ENCODE assay signal across 13 cellular contexts in the genomic region with DNA sequence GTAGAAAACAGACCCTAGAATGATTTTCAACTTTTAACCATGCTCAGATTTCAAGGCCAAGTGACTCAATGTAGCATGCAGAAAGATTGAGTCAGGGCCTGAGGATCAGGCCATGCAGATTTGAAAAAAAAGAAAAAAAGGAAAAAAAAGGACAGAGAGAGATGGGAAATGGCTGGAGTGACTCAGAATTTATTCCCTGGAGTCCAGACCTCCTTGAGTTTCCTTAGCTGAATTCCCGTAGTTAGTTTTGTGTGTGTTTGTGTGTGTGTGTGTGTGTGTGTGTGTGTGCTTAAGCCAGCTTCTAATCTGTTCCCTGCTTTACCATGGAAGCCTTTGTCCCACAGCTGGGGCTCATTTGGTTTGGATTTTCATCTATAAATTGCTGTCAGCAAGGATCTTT.
DNase-seq lines count a peak whose midpoint lies in the region; ATAC-seq, FAIRE-seq and TF ChIP-seq lines count a peak whose summit lies in the region.
"Had no signal": no experiment of that assay in that cellular context is flagged by ENCODE, and none has a peak within 500 bp of the region (broad histone marks: within the 10 kb centered on the region; RNA-seq: fewer than 3 reads in every experiment).

No MANE protein-coding gene starts in this region.

- no peak overlapping the region for H3K4me2 ChIP-seq in HepG2 (ENCODE audit: low read depth, low read length)

- TF ChIP-seq CTCF in HepG2 (CRISPR knock-in tag; IDR thresholded peaks at IDR 0.05), result no peak

- intact Hi-C loops in HepG2 (cut with micrococcal nuclease; ENCODE audit: unreplicated experiment), result no loop called here

- POLR2A ChIA-PET in HepG2 (lab: Yijun Ruan, JAX), result no interaction called here

- TF ChIP-seq RAD21 in HepG2 (CRISPR knock-in tag; IDR thresholded peaks at IDR 0.05), result no peak

- H3K9ac ChIP-seq in HepG2 (ENCODE audit: insufficient read depth, low read depth, low read length), result no peak overlapping the region

- no peaks in the 10 kb centered on the region for H3K27me3 ChIP-seq in HepG2 (ENCODE audit: control insufficient read depth in 1 of 2, insufficient read depth in 2 of 2, low read length in 2 of 2)
- H3K27me3 ChIP-seq: neutrophil had no signal

- H3K36me3 ChIP-seq in HepG2 (replicated peaks in 1 of 2; ENCODE audit: control insufficient read depth in 1 of 2, insufficient read depth in 2 of 2, low read length in 2 of 2), result no peaks in the 10 kb centered on the region
- H3K36me3 ChIP-seq: neutrophil had no signal

- no peak overlapping the region for H2AFZ ChIP-seq in HepG2 (ENCODE audit: low read length)

- no TSS peak for BruUV-seq in HepG2 (replicated peaks; lab: Mats Ljungman, UMichigan)

- 0% methylated on average over 1 of the region's 1 CpG for WGBS in HepG2 (ENCODE audit: low lambda C conversion rate)

- in situ Hi-C loops in HepG2 (cut with HindIII; ENCODE audit: extremely low pct_ligation_motif_present, low pct_unique_long_range_greater_than_20kb), result no loop called here

- H3K4me1 ChIP-seq in HepG2 (ENCODE audit: insufficient read depth, low read length), result no peaks in the 10 kb centered on the region

- TF ChIP-seq EP300 in HepG2 (IDR thresholded peaks at IDR 0.05; ENCODE audit: low read depth in 2 of 2, low read length in 2 of 2) (no peak), HepG2 (CRISPR knock-in tag; IDR thresholded peaks at IDR 0.05; ENCODE audit: borderline replicate concordance) (no peak)

- no peak for ATAC-seq in HepG2
- no peak for ATAC-seq in HG02759 (IDR thresholded peaks at IDR 0.05; ENCODE audit: unreplicated experiment)
- ATAC-seq in GM21528 (IDR thresholded peaks at IDR 0.05; ENCODE audit: low FRiP score, unreplicated experiment), result no peak

- H3K79me2 ChIP-seq in HepG2 (ENCODE audit: insufficient read depth, low read length), result no peaks in the 10 kb centered on the region

- no peaks in the 10 kb centered on the region for H4K20me1 ChIP-seq in HepG2 (ENCODE audit: insufficient read depth, low read length)

- no peak overlapping the region for H3K4me3 ChIP-seq in HepG2 (replicated peaks in 1 of 3; ENCODE audit: insufficient read depth in 1 of 3, low read depth in 2 of 3, low read length in 3 of 3)

- DNase-seq in EH (ENCODE audit: low read depth), result peak; percentile 93
- DNase-seq in T1000 (lab: John Stamatoyannopoulos, UW), result peak; percentile 14
- peak; percentile 6 for DNase-seq in foreskin melanocyte
- DNase-seq in retina, result peak; percentile 22
- DNase-seq in HepG2 (ENCODE audit: low spot score), result no peak
- DNase-seq in activated T-cell treated with anti-CD3 and anti-CD28 coated beads for 4 hours, result no peak
- DNase-seq: activated T-cell treated with anti-CD3 and anti-CD28 coated beads, Interleukin-2, amount 50 U/mL, for 1 hour; DND-41; erythroblast; NCI-H1436 had no signal

- H3K9me3 ChIP-seq in HepG2 (ENCODE audit: low read length), result no peaks in the 10 kb centered on the region
- H3K9me3 ChIP-seq: neutrophil had no signal

- TF ChIP-seq POLR2A in HepG2 (IDR thresholded peaks at IDR 0.05; ENCODE audit: insufficient read depth in 1 of 2, low read depth in 2 of 2, low read length in 2 of 2), result no peak

- FAIRE-seq in HepG2 (lab: Jason Lieb, UNC), result no peak

- H3K27ac ChIP-seq in HepG2 (ENCODE audit: extremely low read length, insufficient read depth, low read length), result no peak overlapping the region
- H3K27ac ChIP-seq: neutrophil had no signal

- CTCF ChIA-PET in HepG2 (lab: Yijun Ruan, JAX; ENCODE audit: low intra/inter-chr PET ratio, low total read pairs), result no interaction called here

TF ChIP-seq in HepG2, 621 proteins besides CTCF, POLR2A, EP300 and RAD21:
- no peak for TF ChIP-seq CHCHD3 (CRISPR knock-in tag; IDR thresholded peaks at IDR 0.05)
- no peak for TF ChIP-seq ZNF776 (CRISPR knock-in tag; IDR thresholded peaks at IDR 0.05)
- no peak for TF ChIP-seq ZNF205 (CRISPR knock-in tag; IDR thresholded peaks at IDR 0.05)
- TF ChIP-seq, protein P1, sequence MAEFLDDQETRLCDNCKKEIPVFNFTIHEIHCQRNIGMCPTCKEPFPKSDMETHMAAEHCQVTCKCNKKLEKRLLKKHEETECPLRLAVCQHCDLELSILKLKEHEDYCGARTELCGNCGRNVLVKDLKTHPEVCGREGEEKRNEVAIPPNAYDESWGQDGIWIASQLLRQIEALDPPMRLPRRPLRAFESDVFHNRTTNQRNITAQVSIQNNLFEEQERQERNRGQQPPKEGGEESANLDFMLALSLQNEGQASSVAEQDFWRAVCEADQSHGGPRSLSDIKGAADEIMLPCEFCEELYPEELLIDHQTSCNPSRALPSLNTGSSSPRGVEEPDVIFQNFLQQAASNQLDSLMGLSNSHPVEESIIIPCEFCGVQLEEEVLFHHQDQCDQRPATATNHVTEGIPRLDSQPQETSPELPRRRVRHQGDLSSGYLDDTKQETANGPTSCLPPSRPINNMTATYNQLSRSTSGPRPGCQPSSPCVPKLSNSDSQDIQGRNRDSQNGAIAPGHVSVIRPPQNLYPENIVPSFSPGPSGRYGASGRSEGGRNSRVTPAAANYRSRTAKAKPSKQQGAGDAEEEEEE (CRISPR knock-in tag; IDR thresholded peaks at IDR 0.05; ENCODE audit: borderline replicate concordance), result no peak
- TF ChIP-seq ZNF44 (CRISPR knock-in tag; IDR thresholded peaks at IDR 0.05), result no peak
- no peak for TF ChIP-seq FOXO1 (CRISPR knock-in tag; IDR thresholded peaks at IDR 0.05)
- TF ChIP-seq, protein P2, sequence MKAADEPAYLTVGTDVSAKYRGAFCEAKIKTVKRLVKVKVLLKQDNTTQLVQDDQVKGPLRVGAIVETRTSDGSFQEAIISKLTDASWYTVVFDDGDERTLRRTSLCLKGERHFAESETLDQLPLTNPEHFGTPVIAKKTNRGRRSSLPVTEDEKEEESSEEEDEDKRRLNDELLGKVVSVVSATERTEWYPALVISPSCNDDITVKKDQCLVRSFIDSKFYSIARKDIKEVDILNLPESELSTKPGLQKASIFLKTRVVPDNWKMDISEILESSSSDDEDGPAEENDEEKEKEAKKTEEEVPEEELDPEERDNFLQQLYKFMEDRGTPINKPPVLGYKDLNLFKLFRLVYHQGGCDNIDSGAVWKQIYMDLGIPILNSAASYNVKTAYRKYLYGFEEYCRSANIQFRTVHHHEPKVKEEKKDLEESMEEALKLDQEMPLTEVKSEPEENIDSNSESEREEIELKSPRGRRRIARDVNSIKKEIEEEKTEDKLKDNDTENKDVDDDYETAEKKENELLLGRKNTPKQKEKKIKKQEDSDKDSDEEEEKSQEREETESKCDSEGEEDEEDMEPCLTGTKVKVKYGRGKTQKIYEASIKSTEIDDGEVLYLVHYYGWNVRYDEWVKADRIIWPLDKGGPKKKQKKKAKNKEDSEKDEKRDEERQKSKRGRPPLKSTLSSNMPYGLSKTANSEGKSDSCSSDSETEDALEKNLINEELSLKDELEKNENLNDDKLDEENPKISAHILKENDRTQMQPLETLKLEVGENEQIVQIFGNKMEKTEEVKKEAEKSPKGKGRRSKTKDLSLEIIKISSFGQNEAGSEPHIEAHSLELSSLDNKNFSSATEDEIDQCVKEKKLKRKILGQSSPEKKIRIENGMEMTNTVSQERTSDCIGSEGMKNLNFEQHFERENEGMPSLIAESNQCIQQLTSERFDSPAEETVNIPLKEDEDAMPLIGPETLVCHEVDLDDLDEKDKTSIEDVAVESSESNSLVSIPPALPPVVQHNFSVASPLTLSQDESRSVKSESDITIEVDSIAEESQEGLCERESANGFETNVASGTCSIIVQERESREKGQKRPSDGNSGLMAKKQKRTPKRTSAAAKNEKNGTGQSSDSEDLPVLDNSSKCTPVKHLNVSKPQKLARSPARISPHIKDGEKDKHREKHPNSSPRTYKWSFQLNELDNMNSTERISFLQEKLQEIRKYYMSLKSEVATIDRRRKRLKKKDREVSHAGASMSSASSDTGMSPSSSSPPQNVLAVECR (CRISPR knock-in tag; IDR thresholded peaks at IDR 0.05; ENCODE audit: borderline replicate concordance), result no peak

Comparison
In these comparisons a context has a peak if more than half of its experiments do, and no peak if none do; other contexts are left out.
1. DNase-seq: peak in EH (single experiment), T1000 (single experiment), foreskin melanocyte (single experiment) and retina (single experiment); none in HepG2 (single experiment) and activated T-cell treated with anti-CD3 and anti-CD28 coated beads for 4 hours (single experiment).